In genomic region chr1:23555949-23556640, GRCh38 we compare ENCODE assay signal across 8 cellular contexts. TPM values are rescaled to one million over a fixed set of nuclear protein-coding genes. Genes with fewer than 3 reads are reported as not detected.
DNase-seq lines count a peak whose midpoint lies in the region; ATAC-seq and TF ChIP-seq lines count a peak whose summit lies in the region.

No MANE protein-coding gene starts in this region.

- no peak overlapping the region for H3K4me3 ChIP-seq in mammary epithelial cell (replicated peaks in 1 of 3; ENCODE audit: insufficient read depth in 1 of 3, low read depth in 2 of 3, low read length in 3 of 3)
- peak overlapping the region in 1 of 2 experiments; percentile 84 for H3K4me3 ChIP-seq in mesenchymal stem cell (ENCODE audit: insufficient read depth in 1 of 2, low read depth in 1 of 2, low read length in 2 of 2)
- H3K4me3 ChIP-seq in aorta (ENCODE audit: low read length in 2 of 2) = peak overlapping the region; percentile 93 to 99

- dilution Hi-C loops in mammary epithelial cell (cut with HindIII; ENCODE audit: low sequenced_read_pairs) = no loop called here

- TF ChIP-seq CTCF in mammary epithelial cell (conservative IDR thresholded peaks at IDR 0.05 in 1 of 2, IDR thresholded peaks at IDR 0.05 in 1 of 2; ENCODE audit: extremely low read depth in 1 of 2, insufficient read depth in 1 of 2, low read depth in 1 of 2, low read length in 2 of 2) = no peak

- peaks cover 12% of the 10 kb centered on the region for H3K79me2 ChIP-seq in mammary epithelial cell (ENCODE audit: insufficient read depth, low read length)

- no peaks in the 10 kb centered on the region for H4K20me1 ChIP-seq in mammary epithelial cell (ENCODE audit: insufficient read depth, low read length)

- peak overlapping the region; percentile 15 to 64 for H2BK12ac ChIP-seq in mesenchymal stem cell (ENCODE audit: low read length in 2 of 2)

- H2BK5ac ChIP-seq in mesenchymal stem cell (ENCODE audit: low read depth, low read length, poor library complexity, severe bottlenecking) = no peak overlapping the region

- peak overlapping the region; percentile 71 for H2AK5ac ChIP-seq in mesenchymal stem cell (ENCODE audit: low read length, severe bottlenecking)

- H3K36me3 ChIP-seq in mammary epithelial cell (ENCODE audit: insufficient read depth, low read length) = no peaks in the 10 kb centered on the region
- H3K36me3 ChIP-seq in mesenchymal stem cell (ENCODE audit: control insufficient read depth in 1 of 2, insufficient read depth in 2 of 2, low read depth in 1 of 2, low read length in 2 of 2) = no peaks in the 10 kb centered on the region
- no peaks in the 10 kb centered on the region for H3K36me3 ChIP-seq in aorta (ENCODE audit: control insufficient read depth in 1 of 2, insufficient read depth in 2 of 2, low read length in 1 of 2)

- H3K4me2 ChIP-seq in mammary epithelial cell (ENCODE audit: insufficient read depth, low read depth, low read length) = peak overlapping the region; percentile 74
- H3K4me2 ChIP-seq in mesenchymal stem cell (ENCODE audit: low read length, poor library complexity, severe bottlenecking) = no peak overlapping the region

- BruUV-seq in mammary epithelial cell (replicated peaks; lab: Mats Ljungman, UMichigan) = no TSS peak

- H3K4me1 ChIP-seq in mammary epithelial cell (ENCODE audit: insufficient read depth, low read length) = peaks cover 47% of the 10 kb centered on the region
- peaks cover 31% of the 10 kb centered on the region for H3K4me1 ChIP-seq in mesenchymal stem cell (ENCODE audit: control insufficient read depth, insufficient read depth, low read depth, low read length)
- no peaks in the 10 kb centered on the region for H3K4me1 ChIP-seq in aorta (ENCODE audit: control insufficient read depth in 1 of 2, insufficient read depth in 2 of 2, low read length in 2 of 2)

- peak overlapping the region in 1 of 2 experiments; percentile 90 for H3K4ac ChIP-seq in mesenchymal stem cell (ENCODE audit: low read depth in 1 of 2, low read length in 2 of 2)

- peak overlapping the region; percentile 40 to 90 for H3K18ac ChIP-seq in mesenchymal stem cell (ENCODE audit: low read depth in 1 of 2, low read length in 2 of 2)

- peaks cover 3% of the 10 kb centered on the region for H3K79me1 ChIP-seq in mesenchymal stem cell (replicated peaks; ENCODE audit: low read length, poor library complexity, severe bottlenecking)

- no peak overlapping the region for H2AFZ ChIP-seq in mammary epithelial cell (ENCODE audit: low read depth, low read length)
- no peak overlapping the region for H2AFZ ChIP-seq in mesenchymal stem cell (ENCODE audit: low read depth, low read length)

- in situ Hi-C loops in Caki2 (cut with HindIII; ENCODE audit: low pct_unique_long_range_greater_than_20kb, low sequenced_read_pairs) = no loop called here
- in situ Hi-C loops in mammary epithelial cell (cut with MboI; ENCODE audit: low sequenced_read_pairs in 2 of 2) = no loop called here

- ATAC-seq in aorta (ENCODE audit: low FRiP score) (no peak), HG03139 (IDR thresholded peaks at IDR 0.05; ENCODE audit: unreplicated experiment) (no peak), GM19324 (IDR thresholded peaks at IDR 0.05; ENCODE audit: low FRiP score, unreplicated experiment) (no peak)

- H3K23ac ChIP-seq in mesenchymal stem cell (ENCODE audit: low read length in 2 of 2) = no peak overlapping the region

- no peak overlapping the region for H4K91ac ChIP-seq in mesenchymal stem cell (ENCODE audit: low read length)

- no peak overlapping the region for H2BK120ac ChIP-seq in mesenchymal stem cell (ENCODE audit: low read depth, low read length)

- H3K9ac ChIP-seq in mammary epithelial cell (ENCODE audit: insufficient read depth, low read length) (no peak overlapping the region), mesenchymal stem cell (ENCODE audit: low read length) (peak overlapping the region; percentile 97)

- 61% methylated on average over 9 of the region's 9 CpGs for WGBS in mammary epithelial cell (ENCODE audit: low coverage, missing lambda C conversion rate)
- whole genome bisulfite sequencing in mesenchymal stem cell = 3% methylated on average over 9 of the region's 9 CpGs
- WGBS in aorta, 2 donors = 3 to 5% methylated on average over 9 of the region's 9 CpGs

- H3K27ac ChIP-seq in mammary epithelial cell (ENCODE audit: insufficient read depth, low read depth, low read length) (peak overlapping the region; percentile 62), mesenchymal stem cell (ENCODE audit: low read length, poor library complexity, severe bottlenecking) (no peak overlapping the region), aorta (ENCODE audit: low read depth in 1 of 2, low read length in 2 of 2) (peak overlapping the region; percentile 63 to 78)

- H3K9me3 ChIP-seq in mammary epithelial cell (replicated peaks; ENCODE audit: insufficient read depth, low read length) (no peaks in the 10 kb centered on the region), mesenchymal stem cell (ENCODE audit: control insufficient read depth, low read length) (no peaks in the 10 kb centered on the region), aorta (ENCODE audit: control insufficient read depth, low read length) (no peaks in the 10 kb centered on the region)

- peak overlapping the region in 1 of 2 experiments; percentile 4 for H3K14ac ChIP-seq in mesenchymal stem cell (ENCODE audit: low read length in 2 of 2)

- no peak overlapping the region for H2BK15ac ChIP-seq in mesenchymal stem cell (ENCODE audit: low read depth, poor library complexity, severe bottlenecking)

- H3K27me3 ChIP-seq in mammary epithelial cell (ENCODE audit: insufficient read depth, low read length) (no peaks in the 10 kb centered on the region), mesenchymal stem cell (ENCODE audit: control insufficient read depth in 1 of 2, insufficient read depth in 1 of 2, low read length in 2 of 2) (peaks cover 0 to 22% of the 10 kb centered on the region in 2 experiments), aorta (ENCODE audit: control insufficient read depth in 1 of 2, insufficient read depth in 2 of 2, low read length in 1 of 2) (no peaks in the 10 kb centered on the region)

- H4K8ac ChIP-seq in mesenchymal stem cell (ENCODE audit: low read length) = peak overlapping the region; percentile 29

- intact Hi-C loops in mammary epithelial cell (cut with micrococcal nuclease) (loop anchor here (1.0 kb wide), 1 partner anchor 37 kb away; no protein-coding TSS in a partner anchor), aorta (cut with DNase I) (no loop called here)

- CTCF ChIA-PET in mammary epithelial cell (lab: Charles Lee; ENCODE audit: low non-redundant PET) = interaction anchor here (0.5 to 0.6 kb wide), 2 partner anchors 79 to 135 kb away, joined by 3 to 5 read pairs; no protein-coding TSS in a partner anchor

- DNase-seq in Caki2 (ENCODE audit: low read depth) (peak; percentile 85), NCI-H146 (lab: John Stamatoyannopoulos, UW) (peak; percentile 65), mammary epithelial cell (peak; percentile 89), mesenchymal stem cell (peak; percentile 93), aorta (peak in 1 of 2 donors; percentile 78), ureter (ENCODE audit: low spot score) (no peak)

RNA-seq across cellular contexts. Expression of gene ID3, which starts 3.2 kb away (rescaled TPM):
- total RNA-seq in Caki2 (2014; rRNA removed; shearing (Covaris generic); ENCODE audit: low replicate concordance) = 460 and 470 TPM in 2 replicates
- total RNA-seq in mammary epithelial cell (10 to 100 TPM; 53.6 to 53.8 TPM), aorta (100 to 1,000 TPM; 368 to 390 TPM), ureter (81.0 TPM)
- polyA plus RNA-seq in mammary epithelial cell (31.7 TPM), aorta (100 to 1,000 TPM; 349 to 603 TPM)
- 22.4 TPM for polyA minus RNA-seq in mammary epithelial cell
- 497 TPM for polyA plus RNA-seq in mesenchymal stem cell (2013, experiment 1 of 2)
- 504 TPM for polyA plus RNA-seq in mesenchymal stem cell (2013, experiment 2 of 2)

RNA-seq across cellular contexts. Expression of gene E2F2, which starts 25.1 kb away (rescaled TPM):
- 8.4 and 10.7 TPM in 2 replicates for total RNA-seq in Caki2 (2014; rRNA removed; shearing (Covaris generic); ENCODE audit: low replicate concordance)
- total RNA-seq in mammary epithelial cell (1 to 10 TPM in 1 of 2 donors, under 1 TPM in 1; 0.17 to 2.2 TPM), aorta (under 1 TPM; 0.42 to 0.96 TPM), ureter (0.52 TPM)
- polyA plus RNA-seq in mammary epithelial cell (0.44 TPM), aorta (under 1 TPM in 1 of 2 donors, not detected in 1; 0.50 TPM)
- polyA minus RNA-seq in mammary epithelial cell = 3.1 TPM
- 0.59 TPM for polyA plus RNA-seq in mesenchymal stem cell (2013, experiment 1 of 2)
- polyA plus RNA-seq in mesenchymal stem cell (2013, experiment 2 of 2) = 0.44 TPM

Comparison
In these comparisons a context has a peak if more than half of its experiments do, and no peak if none do; other contexts are left out.
1. H3K4me3 ChIP-seq: peak in aorta (2 of 2); none in mammary epithelial cell (0 of 3).